In the genomic region with DNA sequence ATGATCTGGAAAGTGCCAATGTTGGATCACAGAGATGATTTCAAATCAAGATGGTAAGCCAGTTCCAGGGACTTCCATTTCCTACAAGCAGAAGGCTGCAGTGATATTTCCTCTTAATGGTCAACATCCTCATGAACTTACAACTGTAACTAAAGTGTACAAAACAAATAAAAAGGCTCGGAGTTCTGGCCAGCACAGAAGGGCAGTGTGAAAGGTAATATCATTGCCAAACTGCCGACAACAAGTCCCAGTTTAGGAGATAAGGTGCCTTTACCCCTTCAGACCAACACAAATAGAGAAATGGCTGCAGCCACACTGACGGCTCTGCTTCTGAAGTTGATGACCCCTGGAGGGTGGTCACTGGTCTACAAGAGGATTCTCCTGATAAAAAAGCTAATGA, we compare ENCODE assay signal across 11 cellular contexts.
DNase-seq lines count a peak whose midpoint lies in the region; ATAC-seq and TF ChIP-seq lines count a peak whose summit lies in the region.
"Had no signal": no experiment of that assay in that cellular context is flagged by ENCODE, and none has a peak within 500 bp of the region (broad histone marks: within the 10 kb centered on the region; RNA-seq: fewer than 3 reads in every experiment).

No MANE protein-coding gene starts in this region.

- DNase-seq in colonic mucosa (no peak), SIG-M5 treated with dmso at 0.1 percent for 504 hours (lab: John Stamatoyannopoulos, UW; ENCODE audit: unreplicated experiment) (no peak), NCI-H1417 treated with DMSO at 0.1 percent for 48 hours (lab: John Stamatoyannopoulos, UW) (no peak)
- no peak for DNase-seq in naive thymus-derived CD8-positive, alpha-beta T cell
- DNase-seq in activated CD4-positive, alpha-beta T cell treated with anti-CD3 and anti-CD28 coated beads for 1 hour: no peak
- DNase-seq: H7, NCI-H1048 had no signal

- POLR2A ChIA-PET in naive thymus-derived CD8-positive, alpha-beta T cell (lab: Charles Lee): interaction anchor here (1.0 to 28.4 kb wide), 7 partner anchors 9 to 210 kb away, joined by 3 to 603 read pairs (median 94); no protein-coding TSS in a partner anchor

- H3K9me3 ChIP-seq in BLaER1 treated with 17β-estradiol and CSF1 and Interleukin-3, amounts not matched to agents 10 nM and 100 nM (replicated peaks in 1 of 11): peaks cover 0 to 6% (median 0%) of the 10 kb centered on the region in 11 experiments; a peak in 1 of 22 replicates
- no peaks in the 10 kb centered on the region for H3K9me3 ChIP-seq in KOPT-K1 (ENCODE audit: insufficient read depth, low read length, poor library complexity, severe bottlenecking)
- no peaks in the 10 kb centered on the region for H3K9me3 ChIP-seq in colonic mucosa

- no peaks in the 10 kb centered on the region for H3K9me3 Mint-ChIP-seq in naive thymus-derived CD8-positive, alpha-beta T cell
- H3K9me3 Mint-ChIP-seq: dendritic cell treated with granulocyte-macrophage colony-stimulating factor and Interleukin-4, amounts not matched to agents 40 ng/mL and 50 ng/mL, for 4 days had no signal

- H3K4me3 ChIP-seq in BLaER1 treated with 17β-estradiol and CSF1 and Interleukin-3, amounts not matched to agents 10 nM and 100 nM: no peak overlapping the region
- no peak overlapping the region for H3K4me3 ChIP-seq in colonic mucosa

- H3K27me3 ChIP-seq in BLaER1 treated with 17β-estradiol and CSF1 and Interleukin-3, amounts not matched to agents 10 nM and 100 nM: no peaks in the 10 kb centered on the region
- no peaks in the 10 kb centered on the region for H3K27me3 ChIP-seq in colonic mucosa

- peaks cover 5 to 90% (median 39%) of the 10 kb centered on the region in 3 donors for H3K36me3 Mint-ChIP-seq in naive thymus-derived CD8-positive, alpha-beta T cell

- peak overlapping the region; percentile 82 to 95 (median 89) for H3K4me3 Mint-ChIP-seq in naive thymus-derived CD8-positive, alpha-beta T cell
- H3K4me3 Mint-ChIP-seq: dendritic cell treated with granulocyte-macrophage colony-stimulating factor and Interleukin-4, amounts not matched to agents 40 ng/mL and 50 ng/mL, for 4 days had no signal

- H4K20me1 ChIP-seq in BLaER1 treated with 17β-estradiol and CSF1 and Interleukin-3, amounts not matched to agents 10 nM and 100 nM: peaks cover 14 to 100% (median 98%) of the 10 kb centered on the region in 11 experiments; a peak in 21 of 22 replicates

- peak overlapping the region in 3 of 11 experiments; percentile 15 to 47 (median 26); a peak in 6 of 22 replicates for H3K27ac ChIP-seq in BLaER1 treated with 17β-estradiol and CSF1 and Interleukin-3, amounts not matched to agents 10 nM and 100 nM
- peak overlapping the region; percentile 49 for H3K27ac ChIP-seq in KOPT-K1 (ENCODE audit: low read depth, low read length, poor library complexity, severe bottlenecking)
- H3K27ac ChIP-seq in colonic mucosa: peak overlapping the region; percentile 58

- H3K36me3 ChIP-seq in BLaER1 treated with 17β-estradiol and CSF1 and Interleukin-3, amounts not matched to agents 10 nM and 100 nM: peaks cover 6 to 100% (median 78%) of the 10 kb centered on the region in 11 experiments; a peak in 19 of 22 replicates
- H3K36me3 ChIP-seq in KOPT-K1 (ENCODE audit: insufficient read depth, low read length) (peaks cover 60% of the 10 kb centered on the region), colonic mucosa (no peaks in the 10 kb centered on the region)

- H3K27me3 Mint-ChIP-seq in naive thymus-derived CD8-positive, alpha-beta T cell: no peaks in the 10 kb centered on the region
- H3K27me3 Mint-ChIP-seq: dendritic cell treated with granulocyte-macrophage colony-stimulating factor and Interleukin-4, amounts not matched to agents 40 ng/mL and 50 ng/mL, for 4 days had no signal

- no peak for TF ChIP-seq CTCF in colonic mucosa (IDR thresholded peaks at IDR 0.05)

- H3K27ac Mint-ChIP-seq in naive thymus-derived CD8-positive, alpha-beta T cell: peak overlapping the region; percentile 91 to 98 (median 96)
- H3K27ac Mint-ChIP-seq: dendritic cell treated with granulocyte-macrophage colony-stimulating factor and Interleukin-4, amounts not matched to agents 40 ng/mL and 50 ng/mL, for 4 days had no signal

- H3K9ac ChIP-seq in BLaER1 treated with 17β-estradiol and CSF1 and Interleukin-3, amounts not matched to agents 10 nM and 100 nM: no peak overlapping the region
- peak overlapping the region in 1 of 2 donors; percentile 6 for H3K9ac ChIP-seq in colonic mucosa (ENCODE audit: low read depth in 2 of 2, low read length in 2 of 2)

- ATAC-seq in naive thymus-derived CD8-positive, alpha-beta T cell: no peak
- no peak for ATAC-seq in GM19463 (IDR thresholded peaks at IDR 0.05; ENCODE audit: unreplicated experiment)

- H3K4me1 Mint-ChIP-seq in naive thymus-derived CD8-positive, alpha-beta T cell: peaks cover 61 to 100% (median 97%) of the 10 kb centered on the region in 4 donors

- peaks cover 15 to 100% (median 57%) of the 10 kb centered on the region in 10 experiments for H3K4me1 ChIP-seq in BLaER1 treated with 17β-estradiol and CSF1 and Interleukin-3, amounts not matched to agents 10 nM and 100 nM
- peaks cover 18% of the 10 kb centered on the region for H3K4me1 ChIP-seq in colonic mucosa

- peak overlapping the region in 10 of 11 experiments; percentile 46 to 75 (median 58); a peak in 17 of 22 replicates for H3K4me2 ChIP-seq in BLaER1 treated with 17β-estradiol and CSF1 and Interleukin-3, amounts not matched to agents 10 nM and 100 nM

- intact Hi-C loops in colonic mucosa (cut with DNase I): no loop called here
